Comparison of ENCODE assay signal across 8 cellular contexts in genomic region chr2:112275887-112276773, GRCh38. TPM values are rescaled to one million over a fixed set of nuclear protein-coding genes. Genes with fewer than 3 reads are reported as not detected.
DNase-seq lines count a peak whose midpoint lies in the region; ATAC-seq lines count a peak whose summit lies in the region.

No MANE protein-coding gene starts in this region.

- H3K9me3 Mint-ChIP-seq in activated T-helper 1 cell treated with anti-CD3 and anti-CD28 coated beads, Interleukin-12 subunit alpha, Interleukin-12 subunit beta, Interleukin-2, Interleukin-4 antibody, amounts not matched to agents 30 ng/mL and 10 ng/mL and 1 ng/mL, durations not matched to agents 14 hours and 24 hours and 36 hours = no peaks in the 10 kb centered on the region
- H3K9me3 Mint-ChIP-seq in naive thymus-derived CD4-positive, alpha-beta T cell = peaks cover 0 to 6% (median 0%) of the 10 kb centered on the region in 11 donors
- no peaks in the 10 kb centered on the region for H3K9me3 Mint-ChIP-seq in stimulated activated memory B cell treated with anti-CD40 and anti-IgM and Interleukin-4, amounts not matched to agents 10 μg/mL and 1 μg/mL and 100 μg/mL, for 72 hours

- H3K27ac Mint-ChIP-seq in activated T-helper 1 cell treated with anti-CD3 and anti-CD28 coated beads, Interleukin-12 subunit alpha, Interleukin-12 subunit beta, Interleukin-2, Interleukin-4 antibody, amounts not matched to agents 30 ng/mL and 10 ng/mL and 1 ng/mL, durations not matched to agents 14 hours and 24 hours and 36 hours = peak overlapping the region; percentile 97
- H3K27ac Mint-ChIP-seq in naive thymus-derived CD4-positive, alpha-beta T cell = peak overlapping the region; percentile 90 to 99 (median 98)
- peak overlapping the region; percentile 99 for H3K27ac Mint-ChIP-seq in stimulated activated memory B cell treated with anti-CD40 and anti-IgM and Interleukin-4, amounts not matched to agents 10 μg/mL and 1 μg/mL and 100 μg/mL, for 72 hours

- CTCF ChIA-PET in naive thymus-derived CD4-positive, alpha-beta T cell (lab: Charles Lee) = no interaction called here

- H3K27me3 ChIP-seq in naive thymus-derived CD4-positive, alpha-beta T cell (ENCODE audit: control insufficient read depth in 2 of 2, insufficient read depth in 2 of 2, low read length in 2 of 2) = no peaks in the 10 kb centered on the region

- POLR2A ChIA-PET in naive thymus-derived CD4-positive, alpha-beta T cell (lab: Charles Lee) = interaction anchor here (1.5 to 2.0 kb wide), 2 partner anchors 16 to 94 kb away, joined by 9 to 22 read pairs; no protein-coding TSS in a partner anchor

- peaks cover 5% of the 10 kb centered on the region for H3K36me3 Mint-ChIP-seq in activated T-helper 1 cell treated with anti-CD3 and anti-CD28 coated beads, Interleukin-12 subunit alpha, Interleukin-12 subunit beta, Interleukin-2, Interleukin-4 antibody, amounts not matched to agents 30 ng/mL and 10 ng/mL and 1 ng/mL, durations not matched to agents 14 hours and 24 hours and 36 hours (ENCODE audit: low read depth)
- H3K36me3 Mint-ChIP-seq in naive thymus-derived CD4-positive, alpha-beta T cell = peaks cover 0 to 4% (median 0%) of the 10 kb centered on the region in 5 donors
- no peaks in the 10 kb centered on the region for H3K36me3 Mint-ChIP-seq in stimulated activated memory B cell treated with anti-CD40 and anti-IgM and Interleukin-4, amounts not matched to agents 10 μg/mL and 1 μg/mL and 100 μg/mL, for 72 hours

- no peaks in the 10 kb centered on the region for H3K36me3 ChIP-seq in naive thymus-derived CD4-positive, alpha-beta T cell (ENCODE audit: control insufficient read depth in 2 of 3, insufficient read depth in 3 of 3, low read length in 3 of 3)

- peak overlapping the region; percentile 91 for H3K4me3 Mint-ChIP-seq in activated T-helper 1 cell treated with anti-CD3 and anti-CD28 coated beads, Interleukin-12 subunit alpha, Interleukin-12 subunit beta, Interleukin-2, Interleukin-4 antibody, amounts not matched to agents 30 ng/mL and 10 ng/mL and 1 ng/mL, durations not matched to agents 14 hours and 24 hours and 36 hours
- H3K4me3 Mint-ChIP-seq in naive thymus-derived CD4-positive, alpha-beta T cell = peak overlapping the region; percentile 85 to 95 (median 94)
- peak overlapping the region; percentile 93 for H3K4me3 Mint-ChIP-seq in stimulated activated memory B cell treated with anti-CD40 and anti-IgM and Interleukin-4, amounts not matched to agents 10 μg/mL and 1 μg/mL and 100 μg/mL, for 72 hours

- no peaks in the 10 kb centered on the region for H3K9me3 ChIP-seq in naive thymus-derived CD4-positive, alpha-beta T cell (ENCODE audit: control insufficient read depth in 2 of 3, low read length in 3 of 3)

- peak overlapping the region; percentile 87 for H3K4me3 ChIP-seq in Jurkat, Clone E6-1 (ENCODE audit: low read length)
- peak overlapping the region; percentile 99 for H3K4me3 ChIP-seq in naive thymus-derived CD4-positive, alpha-beta T cell (ENCODE audit: low read length)

- H3K27ac ChIP-seq in naive thymus-derived CD4-positive, alpha-beta T cell (ENCODE audit: low read depth, low read length) = peak overlapping the region; percentile 100

- peaks cover 13% of the 10 kb centered on the region for H3K4me1 Mint-ChIP-seq in activated T-helper 1 cell treated with anti-CD3 and anti-CD28 coated beads, Interleukin-12 subunit alpha, Interleukin-12 subunit beta, Interleukin-2, Interleukin-4 antibody, amounts not matched to agents 30 ng/mL and 10 ng/mL and 1 ng/mL, durations not matched to agents 14 hours and 24 hours and 36 hours (ENCODE audit: low read depth)
- peaks cover 9 to 44% (median 32%) of the 10 kb centered on the region in 7 donors for H3K4me1 Mint-ChIP-seq in naive thymus-derived CD4-positive, alpha-beta T cell
- H3K4me1 Mint-ChIP-seq in stimulated activated memory B cell treated with anti-CD40 and anti-IgM and Interleukin-4, amounts not matched to agents 10 μg/mL and 1 μg/mL and 100 μg/mL, for 72 hours = peaks cover 10% of the 10 kb centered on the region

- ATAC-seq in GM21717 (IDR thresholded peaks at IDR 0.05; ENCODE audit: unreplicated experiment) = peak; percentile 60
- ATAC-seq in naive thymus-derived CD4-positive, alpha-beta T cell = peak; percentile 65
- ATAC-seq in stimulated activated memory B cell treated with anti-CD40 and anti-IgM and Interleukin-4, amounts not matched to agents 10 μg/mL and 1 μg/mL and 100 μg/mL, for 72 hours = peak; percentile 84

- peak; percentile 97 for DNase-seq in DMS53 (lab: John Stamatoyannopoulos, UW)
- DNase-seq in Jurkat, Clone E6-1 (ENCODE audit: low read depth, low spot score) = peak; percentile 66
- peak; percentile 86 for DNase-seq in RKO (ENCODE audit: low spot score)
- peak; percentile 69 for DNase-seq in activated T-helper 1 cell treated with anti-CD3 and anti-CD28 coated beads, Interleukin-12 subunit alpha, Interleukin-12 subunit beta, Interleukin-2, Interleukin-4 antibody, amounts not matched to agents 30 ng/mL and 10 ng/mL and 1 ng/mL, durations not matched to agents 14 hours and 24 hours and 36 hours (ENCODE audit: low spot score)
- DNase-seq in fibroblast of gingiva (ENCODE audit: low read depth) = peak; percentile 82
- DNase-seq in naive thymus-derived CD4-positive, alpha-beta T cell = peak; percentile 63 to 85 (median 76)

- H3K27me3 Mint-ChIP-seq in activated T-helper 1 cell treated with anti-CD3 and anti-CD28 coated beads, Interleukin-12 subunit alpha, Interleukin-12 subunit beta, Interleukin-2, Interleukin-4 antibody, amounts not matched to agents 30 ng/mL and 10 ng/mL and 1 ng/mL, durations not matched to agents 14 hours and 24 hours and 36 hours (ENCODE audit: insufficient read depth) = peaks cover 2% of the 10 kb centered on the region
- H3K27me3 Mint-ChIP-seq in naive thymus-derived CD4-positive, alpha-beta T cell = peaks cover 0 to 3% (median 0%) of the 10 kb centered on the region in 5 donors
- no peaks in the 10 kb centered on the region for H3K27me3 Mint-ChIP-seq in stimulated activated memory B cell treated with anti-CD40 and anti-IgM and Interleukin-4, amounts not matched to agents 10 μg/mL and 1 μg/mL and 100 μg/mL, for 72 hours

- intact Hi-C loops in activated T-helper 1 cell treated with anti-CD3 and anti-CD28 coated beads, Interleukin-12 subunit alpha, Interleukin-12 subunit beta, Interleukin-2, Interleukin-4 antibody, amounts not matched to agents 30 ng/mL and 10 ng/mL and 1 ng/mL, durations not matched to agents 14 hours and 24 hours and 36 hours (cut with micrococcal nuclease) = loop anchor here (1.0 to 10.0 kb wide), 9 partner anchors 17 to 899 kb away; partner anchors contain the start of genes CHCHD5, POLR1B, PSD4 and TMEM87B
- intact Hi-C loops in naive thymus-derived CD4-positive, alpha-beta T cell (cut with micrococcal nuclease) = loop anchor here (1.0 to 10.0 kb wide), 18 partner anchors 17 to 1619 kb away; partner anchors contain the start of genes CHCHD5 (in 2 of the 2), POLR1B (in 2 of the 2), TMEM87B (in 2 of the 2) and ACTR3 (in 1 of the 2)

- peaks cover 14 to 18% of the 10 kb centered on the region in 2 donors for H3K4me1 ChIP-seq in naive thymus-derived CD4-positive, alpha-beta T cell (ENCODE audit: control insufficient read depth in 2 of 2, insufficient read depth in 2 of 2, low read length in 2 of 2)

RNA-seq across cellular contexts. Expression of gene ZC3H6, which starts 0.7 kb away (rescaled TPM):
- 6.0 TPM for polyA plus RNA-seq in Jurkat, Clone E6-1 (2012; ENCODE audit: insufficient read depth, insufficient read length)
- 3.3 and 4.3 TPM in 2 replicates for total RNA-seq in activated T-helper 1 cell treated with anti-CD3 and anti-CD28 coated beads, Interleukin-12 subunit alpha, Interleukin-12 subunit beta, Interleukin-2, Interleukin-4 antibody, amounts not matched to agents 30 ng/mL and 10 ng/mL and 1 ng/mL, durations not matched to agents 14 hours and 24 hours and 36 hours
- 10 to 100 TPM; 11.8 to 42.1 (median 23.7) TPM for total RNA-seq in naive thymus-derived CD4-positive, alpha-beta T cell
- 1 to 10 TPM; 9.1 to 9.4 TPM for polyA plus RNA-seq in naive thymus-derived CD4-positive, alpha-beta T cell

RNA-seq across cellular contexts. Expression of gene ZC3H8, which starts 21.3 kb away (rescaled TPM):
- 23.4 TPM for polyA plus RNA-seq in Jurkat, Clone E6-1 (2012; ENCODE audit: insufficient read depth, insufficient read length)
- 32.9 and 37.4 TPM in 2 replicates for total RNA-seq in activated T-helper 1 cell treated with anti-CD3 and anti-CD28 coated beads, Interleukin-12 subunit alpha, Interleukin-12 subunit beta, Interleukin-2, Interleukin-4 antibody, amounts not matched to agents 30 ng/mL and 10 ng/mL and 1 ng/mL, durations not matched to agents 14 hours and 24 hours and 36 hours
- total RNA-seq in naive thymus-derived CD4-positive, alpha-beta T cell = 10 to 100 TPM in 4 of 5 experiments, 1 to 10 TPM in 1; 8.8 to 23.6 (median 17.2) TPM
- 10 to 100 TPM; 13.6 to 18.0 TPM for polyA plus RNA-seq in naive thymus-derived CD4-positive, alpha-beta T cell

Comparison
In these comparisons a context has a peak if more than half of its experiments do, and no peak if none do; other contexts are left out.
1. Peak in every context shown above with its lines: DNase-seq, ATAC-seq, H3K4me3 ChIP-seq and H3K27ac ChIP-seq.